Comparison of ENCODE assay signal across 1 cellular context in the genomic region with DNA sequence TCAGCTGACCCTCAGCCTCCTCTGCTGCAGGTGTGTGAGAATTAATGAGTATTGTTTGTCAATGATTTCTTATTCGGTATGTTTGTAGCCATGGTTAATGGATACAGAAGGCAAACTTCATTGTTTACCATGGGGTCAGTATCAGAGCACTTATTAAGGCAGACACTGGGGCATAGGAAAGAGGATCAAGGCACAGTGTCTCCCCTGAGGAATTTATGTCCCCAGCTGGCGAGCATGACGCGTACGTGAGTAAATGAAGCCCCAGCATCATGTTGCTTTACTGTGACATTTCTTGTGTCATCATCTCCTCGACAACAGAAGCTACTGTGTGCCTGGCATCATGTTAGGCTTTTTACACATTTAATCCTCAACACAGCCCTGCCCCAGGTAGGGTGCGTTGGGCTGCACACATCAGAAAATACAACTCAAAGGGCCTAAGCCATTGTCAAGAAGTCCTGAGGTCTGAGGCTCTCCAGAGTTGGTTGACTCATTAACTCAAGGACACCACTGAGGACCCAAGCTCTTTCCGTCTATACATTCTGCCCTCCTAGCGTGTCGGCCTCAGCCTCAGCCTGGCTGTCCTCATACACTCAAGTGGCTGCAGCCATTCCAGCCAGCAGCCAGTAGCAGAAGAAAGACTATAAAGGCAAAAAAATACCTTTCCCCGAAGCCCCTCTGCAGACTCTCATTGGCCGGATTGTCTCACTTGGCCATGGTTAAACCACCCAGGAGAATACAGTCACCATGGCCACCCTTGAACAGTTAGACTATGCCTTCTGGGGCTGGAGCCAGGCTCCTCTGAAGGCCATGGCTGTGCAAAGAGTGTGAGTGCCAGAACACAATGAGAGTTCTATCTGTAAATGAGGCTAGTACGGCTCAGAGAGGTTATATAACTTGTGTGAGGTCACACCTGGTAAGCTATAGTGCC.
A peak's percentile ranks its signal among the peaks of the same experiment; 100 is the strongest.
TF ChIP-seq lines count a peak whose summit lies in the region.

No MANE protein-coding gene starts in this region.

TF ChIP-seq in HepG2, 621 proteins besides CTCF, POLR2A, EP300 and RAD21 (continued from another document and continues in another):
- TF ChIP-seq SCMH1 (CRISPR knock-in tag; IDR thresholded peaks at IDR 0.05; ENCODE audit: borderline replicate concordance) (no peak), ZNF451 (CRISPR knock-in tag; IDR thresholded peaks at IDR 0.05) (no peak), NFIB (CRISPR knock-in tag; IDR thresholded peaks at IDR 0.05; ENCODE audit: borderline replicate concordance) (0 out of 2 replicates have a peak, but pooled peaks have one; percentile 46), ZNF235 (CRISPR knock-in tag; IDR thresholded peaks at IDR 0.05; ENCODE audit: borderline replicate concordance) (no peak), GZF1 (CRISPR knock-in tag; IDR thresholded peaks at IDR 0.05) (no peak), ZSCAN12 (CRISPR knock-in tag; IDR thresholded peaks at IDR 0.05) (no peak), TEAD2 (CRISPR knock-in tag; IDR thresholded peaks at IDR 0.05) (no peak), HDAC1 (CRISPR knock-in tag; IDR thresholded peaks at IDR 0.05) (no peak), HNRNPK (IDR thresholded peaks at IDR 0.05; ENCODE audit: low read depth, low read length, poor library complexity, severe bottlenecking) (no peak), PRPF4 (IDR thresholded peaks at IDR 0.05; ENCODE audit: low read depth, low read length, poor library complexity, severe bottlenecking) (no peak), MYC (CRISPR knock-in tag; IDR thresholded peaks at IDR 0.05; ENCODE audit: borderline replicate concordance) (no peak), ZNF670 (CRISPR knock-in tag; IDR thresholded peaks at IDR 0.05; ENCODE audit: borderline replicate concordance) (no peak), SYNCRIP (IDR thresholded peaks at IDR 0.05; ENCODE audit: insufficient read depth, low read depth, low read length) (no peak), ZNF446 (CRISPR knock-in tag; IDR thresholded peaks at IDR 0.05) (no peak), ELF4 (CRISPR knock-in tag; IDR thresholded peaks at IDR 0.05; ENCODE audit: borderline replicate concordance) (no peak), EZH2 (conservative IDR thresholded peaks at IDR 0.05; ENCODE audit: low read depth, low read length) (no peak; the same call in 1 of the 2 replicates)
- TF ChIP-seq, protein P1, sequence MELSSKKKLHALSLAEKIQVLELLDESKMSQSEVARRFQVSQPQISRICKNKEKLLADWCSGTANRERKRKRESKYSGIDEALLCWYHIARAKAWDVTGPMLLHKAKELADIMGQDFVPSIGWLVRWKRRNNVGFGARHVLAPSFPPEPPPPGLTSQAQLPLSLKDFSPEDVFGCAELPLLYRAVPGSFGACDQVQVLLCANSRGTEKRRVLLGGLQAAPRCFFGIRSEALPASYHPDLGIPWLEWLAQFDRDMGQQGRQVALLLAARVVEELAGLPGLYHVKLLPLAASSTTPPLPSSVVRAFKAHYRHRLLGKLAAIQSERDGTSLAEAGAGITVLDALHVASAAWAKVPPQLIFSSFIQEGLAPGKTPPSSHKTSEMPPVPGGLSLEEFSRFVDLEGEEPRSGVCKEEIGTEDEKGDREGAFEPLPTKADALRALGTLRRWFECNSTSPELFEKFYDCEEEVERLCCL (CRISPR knock-in tag; IDR thresholded peaks at IDR 0.05; ENCODE audit: borderline replicate concordance): no peak
- TF ChIP-seq, protein P2, sequence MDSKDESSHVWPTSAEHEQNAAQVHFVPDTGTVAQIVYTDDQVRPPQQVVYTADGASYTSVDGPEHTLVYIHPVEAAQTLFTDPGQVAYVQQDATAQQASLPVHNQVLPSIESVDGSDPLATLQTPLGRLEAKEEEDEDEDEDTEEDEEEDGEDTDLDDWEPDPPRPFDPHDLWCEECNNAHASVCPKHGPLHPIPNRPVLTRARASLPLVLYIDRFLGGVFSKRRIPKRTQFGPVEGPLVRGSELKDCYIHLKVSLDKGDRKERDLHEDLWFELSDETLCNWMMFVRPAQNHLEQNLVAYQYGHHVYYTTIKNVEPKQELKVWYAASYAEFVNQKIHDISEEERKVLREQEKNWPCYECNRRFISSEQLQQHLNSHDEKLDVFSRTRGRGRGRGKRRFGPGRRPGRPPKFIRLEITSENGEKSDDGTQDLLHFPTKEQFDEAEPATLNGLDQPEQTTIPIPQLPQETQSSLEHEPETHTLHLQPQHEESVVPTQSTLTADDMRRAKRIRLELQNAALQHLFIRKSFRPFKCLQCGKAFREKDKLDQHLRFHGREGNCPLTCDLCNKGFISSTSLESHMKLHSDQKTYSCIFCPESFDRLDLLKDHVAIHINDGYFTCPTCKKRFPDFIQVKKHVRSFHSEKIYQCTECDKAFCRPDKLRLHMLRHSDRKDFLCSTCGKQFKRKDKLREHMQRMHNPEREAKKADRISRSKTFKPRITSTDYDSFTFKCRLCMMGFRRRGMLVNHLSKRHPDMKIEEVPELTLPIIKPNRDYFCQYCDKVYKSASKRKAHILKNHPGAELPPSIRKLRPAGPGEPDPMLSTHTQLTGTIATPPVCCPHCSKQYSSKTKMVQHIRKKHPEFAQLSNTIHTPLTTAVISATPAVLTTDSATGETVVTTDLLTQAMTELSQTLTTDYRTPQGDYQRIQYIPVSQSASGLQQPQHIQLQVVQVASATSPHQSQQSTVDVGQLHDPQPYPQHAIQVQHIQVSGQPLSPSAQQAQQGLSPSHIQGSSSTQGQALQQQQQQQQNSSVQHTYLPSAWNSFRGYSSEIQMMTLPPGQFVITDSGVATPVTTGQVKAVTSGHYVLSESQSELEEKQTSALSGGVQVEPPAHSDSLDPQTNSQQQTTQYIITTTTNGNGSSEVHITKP (CRISPR knock-in tag; IDR thresholded peaks at IDR 0.05; ENCODE audit: low read depth): no peak
- TF ChIP-seq, protein P3, sequence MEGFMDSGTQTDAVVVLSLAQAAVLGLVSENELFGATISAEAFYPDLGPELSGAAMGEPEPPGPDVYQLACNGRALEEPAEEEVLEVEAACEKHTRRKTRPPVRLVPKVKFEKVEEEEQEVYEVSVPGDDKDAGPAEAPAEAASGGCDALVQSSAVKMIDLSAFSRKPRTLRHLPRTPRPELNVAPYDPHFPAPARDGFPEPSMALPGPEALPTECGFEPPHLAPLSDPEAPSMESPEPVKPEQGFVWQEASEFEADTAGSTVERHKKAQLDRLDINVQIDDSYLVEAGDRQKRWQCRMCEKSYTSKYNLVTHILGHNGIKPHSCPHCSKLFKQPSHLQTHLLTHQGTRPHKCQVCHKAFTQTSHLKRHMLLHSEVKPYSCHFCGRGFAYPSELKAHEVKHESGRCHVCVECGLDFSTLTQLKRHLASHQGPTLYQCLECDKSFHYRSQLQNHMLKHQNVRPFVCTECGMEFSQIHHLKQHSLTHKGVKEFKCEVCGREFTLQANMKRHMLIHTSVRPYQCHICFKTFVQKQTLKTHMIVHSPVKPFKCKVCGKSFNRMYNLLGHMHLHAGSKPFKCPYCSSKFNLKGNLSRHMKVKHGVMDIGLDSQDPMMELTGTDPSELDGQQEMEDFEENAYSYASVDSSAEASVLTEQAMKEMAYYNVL (CRISPR knock-in tag; IDR thresholded peaks at IDR 0.05; ENCODE audit: borderline replicate concordance): no peak
- TF ChIP-seq, protein P4, sequence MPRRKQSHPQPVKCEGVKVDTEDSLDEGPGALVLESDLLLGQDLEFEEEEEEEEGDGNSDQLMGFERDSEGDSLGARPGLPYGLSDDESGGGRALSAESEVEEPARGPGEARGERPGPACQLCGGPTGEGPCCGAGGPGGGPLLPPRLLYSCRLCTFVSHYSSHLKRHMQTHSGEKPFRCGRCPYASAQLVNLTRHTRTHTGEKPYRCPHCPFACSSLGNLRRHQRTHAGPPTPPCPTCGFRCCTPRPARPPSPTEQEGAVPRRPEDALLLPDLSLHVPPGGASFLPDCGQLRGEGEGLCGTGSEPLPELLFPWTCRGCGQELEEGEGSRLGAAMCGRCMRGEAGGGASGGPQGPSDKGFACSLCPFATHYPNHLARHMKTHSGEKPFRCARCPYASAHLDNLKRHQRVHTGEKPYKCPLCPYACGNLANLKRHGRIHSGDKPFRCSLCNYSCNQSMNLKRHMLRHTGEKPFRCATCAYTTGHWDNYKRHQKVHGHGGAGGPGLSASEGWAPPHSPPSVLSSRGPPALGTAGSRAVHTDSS (CRISPR knock-in tag; conservative IDR thresholded peaks at IDR 0.05): no peak
- TF ChIP-seq, protein P5, sequence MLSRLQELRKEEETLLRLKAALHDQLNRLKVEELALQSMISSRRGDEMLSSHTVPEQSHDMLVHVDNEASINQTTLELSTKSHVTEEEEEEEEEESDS (CRISPR knock-in tag; IDR thresholded peaks at IDR 0.05; ENCODE audit: borderline replicate concordance): no peak
- TF ChIP-seq, protein P6, sequence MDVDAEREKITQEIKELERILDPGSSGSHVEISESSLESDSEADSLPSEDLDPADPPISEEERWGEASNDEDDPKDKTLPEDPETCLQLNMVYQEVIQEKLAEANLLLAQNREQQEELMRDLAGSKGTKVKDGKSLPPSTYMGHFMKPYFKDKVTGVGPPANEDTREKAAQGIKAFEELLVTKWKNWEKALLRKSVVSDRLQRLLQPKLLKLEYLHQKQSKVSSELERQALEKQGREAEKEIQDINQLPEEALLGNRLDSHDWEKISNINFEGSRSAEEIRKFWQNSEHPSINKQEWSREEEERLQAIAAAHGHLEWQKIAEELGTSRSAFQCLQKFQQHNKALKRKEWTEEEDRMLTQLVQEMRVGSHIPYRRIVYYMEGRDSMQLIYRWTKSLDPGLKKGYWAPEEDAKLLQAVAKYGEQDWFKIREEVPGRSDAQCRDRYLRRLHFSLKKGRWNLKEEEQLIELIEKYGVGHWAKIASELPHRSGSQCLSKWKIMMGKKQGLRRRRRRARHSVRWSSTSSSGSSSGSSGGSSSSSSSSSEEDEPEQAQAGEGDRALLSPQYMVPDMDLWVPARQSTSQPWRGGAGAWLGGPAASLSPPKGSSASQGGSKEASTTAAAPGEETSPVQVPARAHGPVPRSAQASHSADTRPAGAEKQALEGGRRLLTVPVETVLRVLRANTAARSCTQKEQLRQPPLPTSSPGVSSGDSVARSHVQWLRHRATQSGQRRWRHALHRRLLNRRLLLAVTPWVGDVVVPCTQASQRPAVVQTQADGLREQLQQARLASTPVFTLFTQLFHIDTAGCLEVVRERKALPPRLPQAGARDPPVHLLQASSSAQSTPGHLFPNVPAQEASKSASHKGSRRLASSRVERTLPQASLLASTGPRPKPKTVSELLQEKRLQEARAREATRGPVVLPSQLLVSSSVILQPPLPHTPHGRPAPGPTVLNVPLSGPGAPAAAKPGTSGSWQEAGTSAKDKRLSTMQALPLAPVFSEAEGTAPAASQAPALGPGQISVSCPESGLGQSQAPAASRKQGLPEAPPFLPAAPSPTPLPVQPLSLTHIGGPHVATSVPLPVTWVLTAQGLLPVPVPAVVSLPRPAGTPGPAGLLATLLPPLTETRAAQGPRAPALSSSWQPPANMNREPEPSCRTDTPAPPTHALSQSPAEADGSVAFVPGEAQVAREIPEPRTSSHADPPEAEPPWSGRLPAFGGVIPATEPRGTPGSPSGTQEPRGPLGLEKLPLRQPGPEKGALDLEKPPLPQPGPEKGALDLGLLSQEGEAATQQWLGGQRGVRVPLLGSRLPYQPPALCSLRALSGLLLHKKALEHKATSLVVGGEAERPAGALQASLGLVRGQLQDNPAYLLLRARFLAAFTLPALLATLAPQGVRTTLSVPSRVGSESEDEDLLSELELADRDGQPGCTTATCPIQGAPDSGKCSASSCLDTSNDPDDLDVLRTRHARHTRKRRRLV (CRISPR knock-in tag; IDR thresholded peaks at IDR 0.05): no peak
- TF ChIP-seq, protein P7, sequence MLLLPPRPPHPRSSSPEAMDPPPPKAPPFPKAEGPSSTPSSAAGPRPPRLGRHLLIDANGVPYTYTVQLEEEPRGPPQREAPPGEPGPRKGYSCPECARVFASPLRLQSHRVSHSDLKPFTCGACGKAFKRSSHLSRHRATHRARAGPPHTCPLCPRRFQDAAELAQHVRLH (CRISPR knock-in tag; IDR thresholded peaks at IDR 0.05; ENCODE audit: borderline replicate concordance, low read depth): no peak
- TF ChIP-seq, protein P8, sequence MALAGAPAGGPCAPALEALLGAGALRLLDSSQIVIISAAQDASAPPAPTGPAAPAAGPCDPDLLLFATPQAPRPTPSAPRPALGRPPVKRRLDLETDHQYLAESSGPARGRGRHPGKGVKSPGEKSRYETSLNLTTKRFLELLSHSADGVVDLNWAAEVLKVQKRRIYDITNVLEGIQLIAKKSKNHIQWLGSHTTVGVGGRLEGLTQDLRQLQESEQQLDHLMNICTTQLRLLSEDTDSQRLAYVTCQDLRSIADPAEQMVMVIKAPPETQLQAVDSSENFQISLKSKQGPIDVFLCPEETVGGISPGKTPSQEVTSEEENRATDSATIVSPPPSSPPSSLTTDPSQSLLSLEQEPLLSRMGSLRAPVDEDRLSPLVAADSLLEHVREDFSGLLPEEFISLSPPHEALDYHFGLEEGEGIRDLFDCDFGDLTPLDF (CRISPR knock-in tag; IDR thresholded peaks at IDR 0.05): no peak
- TF ChIP-seq, protein P9, sequence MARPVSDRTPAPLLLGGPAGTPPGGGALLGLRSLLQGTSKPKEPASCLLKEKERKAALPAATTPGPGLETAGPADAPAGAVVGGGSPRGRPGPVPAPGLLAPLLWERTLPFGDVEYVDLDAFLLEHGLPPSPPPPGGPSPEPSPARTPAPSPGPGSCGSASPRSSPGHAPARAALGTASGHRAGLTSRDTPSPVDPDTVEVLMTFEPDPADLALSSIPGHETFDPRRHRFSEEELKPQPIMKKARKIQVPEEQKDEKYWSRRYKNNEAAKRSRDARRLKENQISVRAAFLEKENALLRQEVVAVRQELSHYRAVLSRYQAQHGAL (CRISPR knock-in tag; IDR thresholded peaks at IDR 0.05; ENCODE audit: not compliant biosample characterization): no peak
- TF ChIP-seq, protein P10, sequence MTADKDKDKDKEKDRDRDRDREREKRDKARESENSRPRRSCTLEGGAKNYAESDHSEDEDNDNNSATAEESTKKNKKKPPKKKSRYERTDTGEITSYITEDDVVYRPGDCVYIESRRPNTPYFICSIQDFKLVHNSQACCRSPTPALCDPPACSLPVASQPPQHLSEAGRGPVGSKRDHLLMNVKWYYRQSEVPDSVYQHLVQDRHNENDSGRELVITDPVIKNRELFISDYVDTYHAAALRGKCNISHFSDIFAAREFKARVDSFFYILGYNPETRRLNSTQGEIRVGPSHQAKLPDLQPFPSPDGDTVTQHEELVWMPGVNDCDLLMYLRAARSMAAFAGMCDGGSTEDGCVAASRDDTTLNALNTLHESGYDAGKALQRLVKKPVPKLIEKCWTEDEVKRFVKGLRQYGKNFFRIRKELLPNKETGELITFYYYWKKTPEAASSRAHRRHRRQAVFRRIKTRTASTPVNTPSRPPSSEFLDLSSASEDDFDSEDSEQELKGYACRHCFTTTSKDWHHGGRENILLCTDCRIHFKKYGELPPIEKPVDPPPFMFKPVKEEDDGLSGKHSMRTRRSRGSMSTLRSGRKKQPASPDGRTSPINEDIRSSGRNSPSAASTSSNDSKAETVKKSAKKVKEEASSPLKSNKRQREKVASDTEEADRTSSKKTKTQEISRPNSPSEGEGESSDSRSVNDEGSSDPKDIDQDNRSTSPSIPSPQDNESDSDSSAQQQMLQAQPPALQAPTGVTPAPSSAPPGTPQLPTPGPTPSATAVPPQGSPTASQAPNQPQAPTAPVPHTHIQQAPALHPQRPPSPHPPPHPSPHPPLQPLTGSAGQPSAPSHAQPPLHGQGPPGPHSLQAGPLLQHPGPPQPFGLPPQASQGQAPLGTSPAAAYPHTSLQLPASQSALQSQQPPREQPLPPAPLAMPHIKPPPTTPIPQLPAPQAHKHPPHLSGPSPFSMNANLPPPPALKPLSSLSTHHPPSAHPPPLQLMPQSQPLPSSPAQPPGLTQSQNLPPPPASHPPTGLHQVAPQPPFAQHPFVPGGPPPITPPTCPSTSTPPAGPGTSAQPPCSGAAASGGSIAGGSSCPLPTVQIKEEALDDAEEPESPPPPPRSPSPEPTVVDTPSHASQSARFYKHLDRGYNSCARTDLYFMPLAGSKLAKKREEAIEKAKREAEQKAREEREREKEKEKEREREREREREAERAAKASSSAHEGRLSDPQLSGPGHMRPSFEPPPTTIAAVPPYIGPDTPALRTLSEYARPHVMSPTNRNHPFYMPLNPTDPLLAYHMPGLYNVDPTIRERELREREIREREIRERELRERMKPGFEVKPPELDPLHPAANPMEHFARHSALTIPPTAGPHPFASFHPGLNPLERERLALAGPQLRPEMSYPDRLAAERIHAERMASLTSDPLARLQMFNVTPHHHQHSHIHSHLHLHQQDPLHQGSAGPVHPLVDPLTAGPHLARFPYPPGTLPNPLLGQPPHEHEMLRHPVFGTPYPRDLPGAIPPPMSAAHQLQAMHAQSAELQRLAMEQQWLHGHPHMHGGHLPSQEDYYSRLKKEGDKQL (CRISPR knock-in tag; IDR thresholded peaks at IDR 0.05; ENCODE audit: low read depth): no peak
